ENCODE assay signal across 17 cellular contexts in the genomic region with DNA sequence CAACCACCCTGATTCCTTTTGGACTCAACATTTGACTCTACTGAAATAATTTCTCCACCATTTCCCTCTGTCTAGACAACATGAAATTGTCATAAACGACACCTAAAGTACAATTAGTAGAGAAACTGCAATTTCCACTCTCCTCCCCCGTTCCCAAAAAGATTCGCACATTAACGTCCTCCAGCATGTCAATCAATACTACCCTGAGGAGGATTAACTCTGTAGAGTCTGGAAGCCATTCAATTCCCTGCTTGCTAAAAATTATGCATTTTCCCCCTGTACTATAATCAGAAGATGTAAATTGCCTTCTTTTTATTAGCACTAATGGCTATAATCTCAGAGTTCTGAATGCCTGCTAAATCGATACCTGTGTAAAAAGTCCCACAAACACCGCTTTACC.
DNase-seq lines count a peak whose midpoint lies in the region; ATAC-seq, FAIRE-seq and TF ChIP-seq lines count a peak whose summit lies in the region.
"Had no signal": no experiment of that assay in that cellular context is flagged by ENCODE, and none has a peak within 500 bp of the region (broad histone marks: within the 10 kb centered on the region; RNA-seq: fewer than 3 reads in every experiment).

No MANE protein-coding gene starts in this region.

- H3K36me3 ChIP-seq in colonic mucosa = no peaks in the 10 kb centered on the region
- no peaks in the 10 kb centered on the region for H3K36me3 ChIP-seq in ovary

- FAIRE-seq in A549 (lab: Jason Lieb, UNC) = no peak

- H3K4me1 ChIP-seq in A549 (peaks cover 19% of the 10 kb centered on the region), colonic mucosa (peaks cover 15% of the 10 kb centered on the region), ovary (ENCODE audit: insufficient read depth) (peaks cover 3% of the 10 kb centered on the region)

- no peaks in the 10 kb centered on the region for H3K9me3 ChIP-seq in A549
- no peaks in the 10 kb centered on the region for H3K9me3 ChIP-seq in colonic mucosa
- no peaks in the 10 kb centered on the region for H3K9me3 ChIP-seq in ovary

- H3K36me3 Mint-ChIP-seq in nephron progenitor cell (ENCODE audit: low read depth) = peaks cover 22% of the 10 kb centered on the region

- 79% methylated on average over 6 of the region's 6 CpGs for WGBS in A549 (ENCODE audit: missing lambda C conversion rate)
- WGBS in ovary, 3 donors = 73 to 77% (median 76%) methylated on average over 6 of the region's 6 CpGs

- H3K4me1 Mint-ChIP-seq in nephron progenitor cell = peaks cover 13% of the 10 kb centered on the region

- no peak for TF ChIP-seq RAD21 in A549 (conservative IDR thresholded peaks at IDR 0.05 in 1 of 2, IDR thresholded peaks at IDR 0.05 in 1 of 2)

- no peaks in the 10 kb centered on the region for H3K9me3 Mint-ChIP-seq in nephron progenitor cell
- H3K9me3 Mint-ChIP-seq: CD4-positive, CD25-positive, alpha-beta regulatory T cell had no signal

- POLR2A ChIA-PET in A549 (lab: Yijun Ruan, JAX) = no interaction called here
- POLR2A ChIA-PET in HEK293T (lab: Yijun Ruan, JAX) = no interaction called here

- TF ChIP-seq EP300 in A549 (IDR thresholded peaks at IDR 0.05) = no peak
- TF ChIP-seq EP300 in ovary (IDR thresholded peaks at IDR 0.05) = no peak

- peak overlapping the region; percentile 19; the same call in 1 of the 3 replicates for H3K4me2 ChIP-seq in A549

- peak overlapping the region; percentile 55 for H3K27ac Mint-ChIP-seq in nephron progenitor cell

- TF ChIP-seq CTCF in A549 (IDR thresholded peaks at IDR 0.05) = no peak
- no peak for TF ChIP-seq CTCF in colonic mucosa (IDR thresholded peaks at IDR 0.05)
- no peak for TF ChIP-seq CTCF in nephron progenitor cell (IDR thresholded peaks at IDR 0.05)
- no peak for TF ChIP-seq CTCF in ovary (IDR thresholded peaks at IDR 0.05)

- H3K27ac ChIP-seq in A549 (no peak overlapping the region), colonic mucosa (peak overlapping the region; percentile 48), ovary (no peak overlapping the region)

- no peak overlapping the region for H3K4me3 ChIP-seq in A549
- no peak overlapping the region for H3K4me3 ChIP-seq in colonic mucosa
- H3K4me3 ChIP-seq in ovary = no peak overlapping the region

- H3K4me3 Mint-ChIP-seq in nephron progenitor cell = no peak overlapping the region
- H3K4me3 Mint-ChIP-seq: CD4-positive, CD25-positive, alpha-beta regulatory T cell had no signal

- no peak for TF ChIP-seq POLR2A in A549 (IDR thresholded peaks at IDR 0.05; ENCODE audit: low read length)
- no peak for TF ChIP-seq POLR2A in ovary (IDR thresholded peaks at IDR 0.05)

- DNase-seq in A549 (ENCODE audit: low read depth in 1 of 2, low spot score in 1 of 2) (no peak), HEK293T (ENCODE audit: extremely low spot score) (no peak), colonic mucosa (no peak), nephron progenitor cell (no peak), ovary (no peak)
- DNase-seq: AML-193; Caco-2; CD4-positive, CD25-positive, alpha-beta regulatory T cell; DMS153; H7; NCI-H2029; NCI-H2171 treated with DMSO at 0.1 percent for 48 hours; NCI-H748 treated with DMSO at 0.1 percent for 48 hours; RPMI8226; SIG-M5 had no signal

- CTCF ChIA-PET in A549 (lab: Yijun Ruan, JAX) (interaction anchor here (1.4 to 1.8 kb wide), 2 partner anchors 38 to 131 kb away, joined by 3 to 4 read pairs; no protein-coding TSS in a partner anchor), HEK293T (lab: Yijun Ruan, JAX) (interaction anchor here (0.5 kb wide), 1 partner anchor 22 kb away, joined by 3 read pairs; no protein-coding TSS in a partner anchor)

- H3K27me3 Mint-ChIP-seq in nephron progenitor cell (ENCODE audit: low read depth, poor library complexity) = no peaks in the 10 kb centered on the region
- H3K27me3 Mint-ChIP-seq: CD4-positive, CD25-positive, alpha-beta regulatory T cell had no signal

- ATAC-seq in A549 (no peak), HG02852 (IDR thresholded peaks at IDR 0.05; ENCODE audit: unreplicated experiment) (no peak), HG02642 (IDR thresholded peaks at IDR 0.05; ENCODE audit: poor library complexity, unreplicated experiment) (no peak)

- peak overlapping the region in 1 of 2 donors; percentile 19 for H3K9ac ChIP-seq in colonic mucosa (ENCODE audit: low read depth in 2 of 2, low read length in 2 of 2)

- H3K27me3 ChIP-seq in colonic mucosa (no peaks in the 10 kb centered on the region), ovary (no peaks in the 10 kb centered on the region)

- intact Hi-C loops in colonic mucosa (cut with DNase I) (no loop called here), ovary (cut with DNase I) (no loop called here)

TF ChIP-seq in A549, 52 proteins besides CTCF, POLR2A, EP300 and RAD21:
- TF ChIP-seq FOXS1 (CRISPR knock-in tag; IDR thresholded peaks at IDR 0.05) (no peak), MYC (IDR thresholded peaks at IDR 0.05; ENCODE audit: borderline replicate concordance, low read length) (no peak)
- TF ChIP-seq, protein P1, sequence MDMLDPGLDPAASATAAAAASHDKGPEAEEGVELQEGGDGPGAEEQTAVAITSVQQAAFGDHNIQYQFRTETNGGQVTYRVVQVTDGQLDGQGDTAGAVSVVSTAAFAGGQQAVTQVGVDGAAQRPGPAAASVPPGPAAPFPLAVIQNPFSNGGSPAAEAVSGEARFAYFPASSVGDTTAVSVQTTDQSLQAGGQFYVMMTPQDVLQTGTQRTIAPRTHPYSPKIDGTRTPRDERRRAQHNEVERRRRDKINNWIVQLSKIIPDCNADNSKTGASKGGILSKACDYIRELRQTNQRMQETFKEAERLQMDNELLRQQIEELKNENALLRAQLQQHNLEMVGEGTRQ (IDR thresholded peaks at IDR 0.05) = no peak
- TF ChIP-seq, protein P2, sequence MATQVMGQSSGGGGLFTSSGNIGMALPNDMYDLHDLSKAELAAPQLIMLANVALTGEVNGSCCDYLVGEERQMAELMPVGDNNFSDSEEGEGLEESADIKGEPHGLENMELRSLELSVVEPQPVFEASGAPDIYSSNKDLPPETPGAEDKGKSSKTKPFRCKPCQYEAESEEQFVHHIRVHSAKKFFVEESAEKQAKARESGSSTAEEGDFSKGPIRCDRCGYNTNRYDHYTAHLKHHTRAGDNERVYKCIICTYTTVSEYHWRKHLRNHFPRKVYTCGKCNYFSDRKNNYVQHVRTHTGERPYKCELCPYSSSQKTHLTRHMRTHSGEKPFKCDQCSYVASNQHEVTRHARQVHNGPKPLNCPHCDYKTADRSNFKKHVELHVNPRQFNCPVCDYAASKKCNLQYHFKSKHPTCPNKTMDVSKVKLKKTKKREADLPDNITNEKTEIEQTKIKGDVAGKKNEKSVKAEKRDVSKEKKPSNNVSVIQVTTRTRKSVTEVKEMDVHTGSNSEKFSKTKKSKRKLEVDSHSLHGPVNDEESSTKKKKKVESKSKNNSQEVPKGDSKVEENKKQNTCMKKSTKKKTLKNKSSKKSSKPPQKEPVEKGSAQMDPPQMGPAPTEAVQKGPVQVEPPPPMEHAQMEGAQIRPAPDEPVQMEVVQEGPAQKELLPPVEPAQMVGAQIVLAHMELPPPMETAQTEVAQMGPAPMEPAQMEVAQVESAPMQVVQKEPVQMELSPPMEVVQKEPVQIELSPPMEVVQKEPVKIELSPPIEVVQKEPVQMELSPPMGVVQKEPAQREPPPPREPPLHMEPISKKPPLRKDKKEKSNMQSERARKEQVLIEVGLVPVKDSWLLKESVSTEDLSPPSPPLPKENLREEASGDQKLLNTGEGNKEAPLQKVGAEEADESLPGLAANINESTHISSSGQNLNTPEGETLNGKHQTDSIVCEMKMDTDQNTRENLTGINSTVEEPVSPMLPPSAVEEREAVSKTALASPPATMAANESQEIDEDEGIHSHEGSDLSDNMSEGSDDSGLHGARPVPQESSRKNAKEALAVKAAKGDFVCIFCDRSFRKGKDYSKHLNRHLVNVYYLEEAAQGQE (IDR thresholded peaks at IDR 0.05) = no peak

TF ChIP-seq in HEK293T, 16 proteins besides CTCF, POLR2A, EP300 and RAD21:
- TF ChIP-seq ARNT (IDR thresholded peaks at IDR 0.05) = no peak
- no peak for TF ChIP-seq SUZ12 (IDR thresholded peaks at IDR 0.05)
- TF ChIP-seq, protein P3, sequence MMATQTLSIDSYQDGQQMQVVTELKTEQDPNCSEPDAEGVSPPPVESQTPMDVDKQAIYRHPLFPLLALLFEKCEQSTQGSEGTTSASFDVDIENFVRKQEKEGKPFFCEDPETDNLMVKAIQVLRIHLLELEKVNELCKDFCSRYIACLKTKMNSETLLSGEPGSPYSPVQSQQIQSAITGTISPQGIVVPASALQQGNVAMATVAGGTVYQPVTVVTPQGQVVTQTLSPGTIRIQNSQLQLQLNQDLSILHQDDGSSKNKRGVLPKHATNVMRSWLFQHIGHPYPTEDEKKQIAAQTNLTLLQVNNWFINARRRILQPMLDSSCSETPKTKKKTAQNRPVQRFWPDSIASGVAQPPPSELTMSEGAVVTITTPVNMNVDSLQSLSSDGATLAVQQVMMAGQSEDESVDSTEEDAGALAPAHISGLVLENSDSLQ (IDR thresholded peaks at IDR 0.05) = peak; percentile 87
- TF ChIP-seq LEF1 (IDR thresholded peaks at IDR 0.05; ENCODE audit: borderline replicate concordance) = no peak
- no peak for TF ChIP-seq FOXA1 (IDR thresholded peaks at IDR 0.05)
- no peak for TF ChIP-seq HDGF (IDR thresholded peaks at IDR 0.05; ENCODE audit: borderline replicate concordance)
- TF ChIP-seq BHLHE40 (IDR thresholded peaks at IDR 0.05; ENCODE audit: borderline replicate concordance) = no peak
